In the genomic region with DNA sequence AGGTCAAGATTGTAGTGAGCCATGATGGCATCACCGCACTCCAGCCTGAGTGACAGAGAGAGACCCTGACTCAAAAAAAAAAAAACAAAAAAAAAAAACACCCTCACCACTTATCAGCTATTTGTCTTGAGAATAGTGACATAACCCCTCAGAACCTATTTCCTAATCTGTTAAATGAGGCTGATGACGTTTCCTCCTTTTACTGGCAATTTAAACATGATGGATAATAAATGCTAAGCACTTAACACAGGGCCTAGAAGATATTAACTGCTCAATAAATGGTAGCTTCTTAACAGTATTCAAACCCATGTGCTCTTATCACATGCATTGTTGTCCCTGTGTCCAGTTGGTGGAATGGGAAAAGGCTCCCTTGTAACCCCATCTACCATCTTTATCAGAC, we compare ENCODE assay signal across 17 cellular contexts.
"Had no signal": no experiment of that assay in that cellular context is flagged by ENCODE, and none has a peak within 500 bp of the region (broad histone marks: within the 10 kb centered on the region; RNA-seq: fewer than 3 reads in every experiment).

No MANE protein-coding gene starts in this region.

- H3K36me3 ChIP-seq: transverse colon had no signal

- H3K9me3 ChIP-seq: transverse colon had no signal

- H3K9me3 Mint-ChIP-seq: activated naive CD8-positive, alpha-beta T cell treated with anti-CD3 and anti-CD28 coated beads, Interleukin-2, amount 10 ng/mL, durations not matched to agents 7 days and 5 days; activated T-cell treated with anti-CD3 and anti-CD28 coated beads, Interleukin-2, amount 50 U/mL, for 24 hours; T-helper 2 cell treated with Interferon-gamma antibody and Interleukin-4, amounts not matched to agents 5 μg/mL and 100 μg/mL, for 36 hours had no signal

- H3K27ac Mint-ChIP-seq: activated naive CD8-positive, alpha-beta T cell treated with anti-CD3 and anti-CD28 coated beads, Interleukin-2, amount 10 ng/mL, durations not matched to agents 7 days and 5 days; activated T-cell treated with anti-CD3 and anti-CD28 coated beads, Interleukin-2, amount 50 U/mL, for 24 hours; T-helper 2 cell treated with Interferon-gamma antibody and Interleukin-4, amounts not matched to agents 5 μg/mL and 100 μg/mL, for 36 hours had no signal

- H3K4me3 Mint-ChIP-seq: activated naive CD8-positive, alpha-beta T cell treated with anti-CD3 and anti-CD28 coated beads, Interleukin-2, amount 10 ng/mL, durations not matched to agents 7 days and 5 days; activated T-cell treated with anti-CD3 and anti-CD28 coated beads, Interleukin-2, amount 50 U/mL, for 24 hours; T-helper 2 cell treated with Interferon-gamma antibody and Interleukin-4, amounts not matched to agents 5 μg/mL and 100 μg/mL, for 36 hours had no signal

- H3K27me3 ChIP-seq: foreskin keratinocyte, transverse colon had no signal

- ATAC-seq: foreskin keratinocyte; SK-N-SH treated with all-trans-retinoic acid at 6 μM for 48 hours; stimulated activated naive CD8-positive, alpha-beta T cell treated with anti-CD3 and anti-CD28 coated beads, Interleukin-15, Interleukin-2, amounts not matched to agents 100 U/mL and 50 U/mL, for 24 hours had no signal

- H3K36me3 Mint-ChIP-seq: activated naive CD8-positive, alpha-beta T cell treated with anti-CD3 and anti-CD28 coated beads, Interleukin-2, amount 10 ng/mL, durations not matched to agents 7 days and 5 days had no signal

- DNase-seq: activated CD4-positive, alpha-beta T cell treated with anti-CD3 and anti-CD28 coated beads for 1 hour; activated CD4-positive, alpha-beta T cell treated with anti-CD3 and anti-CD28 coated beads, Interleukin-2, amount 50 U/mL, for 48 hours; activated gamma-delta T cell treated with Interleukin-2 at 50 U/mL for 16 hours; activated naive CD8-positive, alpha-beta T cell treated with anti-CD3 and anti-CD28 coated beads, Interleukin-2, amount 10 ng/mL, durations not matched to agents 7 days and 5 days; activated T-cell treated with anti-CD3 and anti-CD28 coated beads, Interleukin-2, amount 50 U/mL, for 24 hours; cerebellar nuclear complex; effector CD8-positive, alpha-beta T cell; foreskin keratinocyte; kidney glomerular epithelial cell; occipital lobe; SHP77 treated with DMSO at 0.1 percent for 48 hours; stimulated activated CD4-positive, alpha-beta T cell treated with anti-CD3 and anti-CD28 coated beads, Interleukin-4, amount 100 ng/mL, for 4 hours; stimulated activated CD8-positive, alpha-beta memory T cell treated with anti-CD3 and anti-CD28 coated beads, Interleukin-4, amount 100 ng/mL, for 48 hours; stimulated activated naive CD8-positive, alpha-beta T cell treated with anti-CD3 and anti-CD28 coated beads, Interleukin-15, Interleukin-2, amounts not matched to agents 100 U/mL and 50 U/mL, for 24 hours; transverse colon had no signal

- H3K4me3 ChIP-seq: transverse colon had no signal

- H3K27ac ChIP-seq: foreskin keratinocyte, transverse colon had no signal

- H3K27me3 Mint-ChIP-seq: activated naive CD8-positive, alpha-beta T cell treated with anti-CD3 and anti-CD28 coated beads, Interleukin-2, amount 10 ng/mL, durations not matched to agents 7 days and 5 days; activated T-cell treated with anti-CD3 and anti-CD28 coated beads, Interleukin-2, amount 50 U/mL, for 24 hours had no signal
